31 cellular contexts compared by ENCODE assay signal in the genomic region with DNA sequence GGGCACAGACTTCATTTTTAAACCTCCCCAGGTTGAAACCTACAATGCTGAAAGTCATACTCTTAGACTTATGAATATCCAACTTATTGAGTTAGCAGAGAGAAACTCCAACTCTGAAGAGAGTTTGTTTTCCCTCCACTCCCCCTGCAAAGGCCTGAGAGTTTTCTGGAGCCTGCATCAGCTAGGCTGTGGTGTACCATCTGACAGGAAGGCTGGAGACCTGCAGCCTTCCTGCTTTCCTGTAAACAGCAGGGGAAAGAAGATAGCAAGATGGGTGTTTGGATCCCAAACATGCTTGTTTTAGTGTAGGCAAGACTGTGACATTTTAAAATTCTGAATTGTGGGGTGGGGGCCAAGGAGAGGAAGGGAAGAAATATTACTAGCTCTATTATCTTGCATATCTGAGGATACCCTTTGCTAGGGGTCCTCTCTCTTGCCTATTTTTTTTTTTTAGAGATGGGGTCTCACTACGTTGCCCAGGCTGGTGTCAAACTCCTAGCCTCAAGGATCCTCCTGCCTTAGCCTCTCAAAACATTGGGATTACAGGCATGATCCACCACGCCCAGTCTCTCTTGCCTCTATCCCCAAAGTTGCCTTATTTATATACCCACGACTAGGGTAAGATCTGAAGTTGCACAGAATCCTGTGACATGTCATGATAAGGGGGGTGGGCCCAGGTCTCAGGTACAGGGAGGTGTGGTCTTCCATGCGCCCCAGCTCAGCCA. TPM values are rescaled to one million over a fixed set of nuclear protein-coding genes. Genes with fewer than 3 reads are reported as not detected.
DNase-seq lines count a peak whose midpoint lies in the region; ATAC-seq, FAIRE-seq and TF ChIP-seq lines count a peak whose summit lies in the region.
"Had no signal": no experiment of that assay in that cellular context is flagged by ENCODE, and none has a peak within 500 bp of the region (broad histone marks: within the 10 kb centered on the region; RNA-seq: fewer than 3 reads in every experiment).

No MANE protein-coding gene starts in this region.

- no peak overlapping the region for H2BK120ac ChIP-seq in mesendoderm (ENCODE audit: low read depth, low read length)

- H3K27ac ChIP-seq in A549 (peak overlapping the region; percentile 24 to 40; a peak in 4 of 6 replicates), mesendoderm (ENCODE audit: low read depth, low read length) (no peak overlapping the region), OCI-LY7 (ENCODE audit: low read depth, low read length, poor library complexity, severe bottlenecking) (no peak overlapping the region)
- H3K27ac ChIP-seq: BLaER1 treated with 17β-estradiol and CSF1 and Interleukin-3, amounts not matched to agents 10 nM and 100 nM; PC-9; SJCRH30 had no signal

- H3K4me3 ChIP-seq in A549 (no peak overlapping the region), Loucy (ENCODE audit: low read length, poor library complexity, severe bottlenecking) (no peak overlapping the region), mesendoderm (ENCODE audit: low read length) (no peak overlapping the region), OCI-LY7 (ENCODE audit: low read depth, low read length, poor library complexity, severe bottlenecking) (no peak overlapping the region)
- H3K4me3 ChIP-seq: BLaER1 treated with 17β-estradiol and CSF1 and Interleukin-3, amounts not matched to agents 10 nM and 100 nM; GM12878; HAP-1; PC-9; SJCRH30 had no signal

- no peak for TF ChIP-seq EP300 in A549 (IDR thresholded peaks at IDR 0.05)

- peak overlapping the region; percentile 26 for H3K9ac ChIP-seq in Loucy (ENCODE audit: low read depth, low read length, poor library complexity, severe bottlenecking)
- no peak overlapping the region for H3K9ac ChIP-seq in mesendoderm (ENCODE audit: low read length)
- H3K9ac ChIP-seq: BLaER1 treated with 17β-estradiol and CSF1 and Interleukin-3, amounts not matched to agents 10 nM and 100 nM had no signal

- peaks cover 28% of the 10 kb centered on the region for H3K4me1 Mint-ChIP-seq in endothelial cell (ENCODE audit: unreplicated experiment)
- peaks cover 37% of the 10 kb centered on the region for H3K4me1 Mint-ChIP-seq in nephron progenitor cell

- no peak overlapping the region for H2BK15ac ChIP-seq in mesendoderm (replicated peaks; ENCODE audit: low read depth)

- TF ChIP-seq RAD21 in A549 (conservative IDR thresholded peaks at IDR 0.05 in 1 of 2, IDR thresholded peaks at IDR 0.05 in 1 of 2), result no peak

- no peaks in the 10 kb centered on the region for H3K9me3 Mint-ChIP-seq in endothelial cell (ENCODE audit: unreplicated experiment)
- peaks cover 5% of the 10 kb centered on the region for H3K9me3 Mint-ChIP-seq in nephron progenitor cell
- H3K9me3 Mint-ChIP-seq: CD4-positive, alpha-beta T cell; IgD-negative memory B cell had no signal

- H3K56ac ChIP-seq in mesendoderm (ENCODE audit: low read length), result no peak overlapping the region

- H3K27me3 ChIP-seq in Loucy (ENCODE audit: insufficient read depth, low read length, poor library complexity, severe bottlenecking), result no peaks in the 10 kb centered on the region
- H3K27me3 ChIP-seq in mesendoderm (ENCODE audit: insufficient read depth, low read length, poor library complexity), result no peaks in the 10 kb centered on the region
- H3K27me3 ChIP-seq: BLaER1 treated with 17β-estradiol and CSF1 and Interleukin-3, amounts not matched to agents 10 nM and 100 nM; SJCRH30 had no signal

- H3K79me1 ChIP-seq in mesendoderm (ENCODE audit: low read length), result no peaks in the 10 kb centered on the region

- intact Hi-C loops in OCI-LY7 (cut with micrococcal nuclease; ENCODE audit: unreplicated experiment), result no loop called here

- no peak overlapping the region for H3K4ac ChIP-seq in mesendoderm (ENCODE audit: low read depth, low read length)

- H2AFZ ChIP-seq in Loucy (ENCODE audit: low read length), result 0 out of 2 replicates have a peak overlapping the region, but pooled peaks have one; percentile 16
- no peak overlapping the region for H2AFZ ChIP-seq in OCI-LY7 (ENCODE audit: low read length)
- H2AFZ ChIP-seq: PC-9 had no signal

- H4K20me1 ChIP-seq in Loucy (ENCODE audit: insufficient read depth, low read length, poor library complexity, severe bottlenecking), result no peaks in the 10 kb centered on the region
- no peaks in the 10 kb centered on the region for H4K20me1 ChIP-seq in OCI-LY7 (ENCODE audit: insufficient read depth, low read length)
- H4K20me1 ChIP-seq: BLaER1 treated with 17β-estradiol and CSF1 and Interleukin-3, amounts not matched to agents 10 nM and 100 nM had no signal

- H3K36me3 ChIP-seq in Loucy (ENCODE audit: insufficient read depth, low read length) (no peaks in the 10 kb centered on the region), mesendoderm (ENCODE audit: control insufficient read depth, insufficient read depth, low read length) (no peaks in the 10 kb centered on the region), OCI-LY7 (ENCODE audit: insufficient read depth, low read length) (no peaks in the 10 kb centered on the region)
- H3K36me3 ChIP-seq: BLaER1 treated with 17β-estradiol and CSF1 and Interleukin-3, amounts not matched to agents 10 nM and 100 nM; HAP-1; SJCRH30 had no signal

- H3K18ac ChIP-seq in mesendoderm (ENCODE audit: low read length), result no peak overlapping the region

- FAIRE-seq in A549 (lab: Jason Lieb, UNC), result no peak
- FAIRE-seq: A204.1, G401.6, GM12878 had no signal

- H2BK5ac ChIP-seq in mesendoderm (ENCODE audit: low read length), result no peak overlapping the region

- CTCF ChIA-PET in A549 (lab: Yijun Ruan, JAX) (interaction anchor here (0.6 to 1.6 kb wide), 4 partner anchors 13 to 187 kb away, joined by 3 to 4 read pairs (median 4); no protein-coding TSS in a partner anchor), OCI-LY7 (lab: Charles Lee; ENCODE audit: unreplicated experiment) (no interaction called here)

- H3K4me1 ChIP-seq in A549, result peaks cover 26% of the 10 kb centered on the region
- peaks cover 8% of the 10 kb centered on the region for H3K4me1 ChIP-seq in Loucy (ENCODE audit: insufficient read depth, low read length, poor library complexity, severe bottlenecking)
- H3K4me1 ChIP-seq in mesendoderm (ENCODE audit: control insufficient read depth, low read depth, low read length), result peaks cover 5% of the 10 kb centered on the region
- H3K4me1 ChIP-seq in OCI-LY7 (ENCODE audit: insufficient read depth, low read length, poor library complexity, severe bottlenecking), result peaks cover 3% of the 10 kb centered on the region
- H3K4me1 ChIP-seq: HAP-1, SJCRH30 had no signal

- H3K4me2 ChIP-seq in A549, result no peak overlapping the region
- no peak overlapping the region for H3K4me2 ChIP-seq in Loucy (ENCODE audit: low read depth, low read length, poor library complexity, severe bottlenecking)
- H3K4me2 ChIP-seq in mesendoderm (ENCODE audit: low read length), result no peak overlapping the region
- H3K4me2 ChIP-seq in OCI-LY7 (ENCODE audit: low read length), result no peak overlapping the region
- H3K4me2 ChIP-seq: PC-9 had no signal

- H3K36me3 Mint-ChIP-seq in endothelial cell (ENCODE audit: low read depth, unreplicated experiment) (no peaks in the 10 kb centered on the region), nephron progenitor cell (ENCODE audit: low read depth) (peaks cover 4% of the 10 kb centered on the region)
- H3K36me3 Mint-ChIP-seq: IgD-negative memory B cell had no signal

- H3K4me3 Mint-ChIP-seq in endothelial cell (ENCODE audit: unreplicated experiment) (no peak overlapping the region), nephron progenitor cell (no peak overlapping the region)
- H3K4me3 Mint-ChIP-seq: CD4-positive, alpha-beta T cell; HFFc6; IgD-negative memory B cell had no signal

- TF ChIP-seq CTCF in A549 (IDR thresholded peaks at IDR 0.05), result no peak
- TF ChIP-seq CTCF in Loucy (conservative IDR thresholded peaks at IDR 0.05; ENCODE audit: low read length), result no peak
- no peak for TF ChIP-seq CTCF in endothelial cell (IDR thresholded peaks at IDR 0.05; ENCODE audit: unreplicated experiment)
- TF ChIP-seq CTCF in nephron progenitor cell (IDR thresholded peaks at IDR 0.05), result no peak
- TF ChIP-seq CTCF in OCI-LY7 (conservative IDR thresholded peaks at IDR 0.05; ENCODE audit: low read length), result no peak

- WGBS in A549 (ENCODE audit: missing lambda C conversion rate), result 75% methylated on average over 4 of the region's 4 CpGs
- WGBS in mesendoderm (ENCODE audit: extremely low coverage, insufficient coverage, low lambda C conversion rate), result no CpG with 5 or more reads among the region's 4 CpGs

- H3F3A ChIP-seq in Loucy (ENCODE audit: low read depth), result no peaks in the 10 kb centered on the region

- H4K5ac ChIP-seq in mesendoderm (ENCODE audit: low read length), result no peak overlapping the region

- ATAC-seq in A549 (no peak), GM18858 (IDR thresholded peaks at IDR 0.05; ENCODE audit: unreplicated experiment) (no peak)
- ATAC-seq: GM12878, Right ventricle myocardium inferior, SK-N-SH treated with all-trans-retinoic acid at 6 μM for 48 hours had no signal

- H3K9me2 ChIP-seq in Loucy (replicated peaks; ENCODE audit: low read depth, low read length) (no peaks in the 10 kb centered on the region), OCI-LY7 (ENCODE audit: insufficient read depth, low read length) (no peaks in the 10 kb centered on the region)

- H3K79me2 ChIP-seq in Loucy (ENCODE audit: insufficient read depth, low read length) (no peaks in the 10 kb centered on the region), mesendoderm (ENCODE audit: control insufficient read depth, insufficient read depth, low read length) (no peaks in the 10 kb centered on the region), OCI-LY7 (ENCODE audit: insufficient read depth, low read depth, low read length) (no peaks in the 10 kb centered on the region)

- POLR2A ChIA-PET in A549 (lab: Yijun Ruan, JAX) (no interaction called here), OCI-LY7 (lab: Charles Lee) (no interaction called here)

- H3K27me3 Mint-ChIP-seq in endothelial cell (ENCODE audit: unreplicated experiment), result peaks cover 3% of the 10 kb centered on the region
- peaks cover 3% of the 10 kb centered on the region for H3K27me3 Mint-ChIP-seq in nephron progenitor cell (ENCODE audit: low read depth, poor library complexity)
- H3K27me3 Mint-ChIP-seq: CD4-positive, alpha-beta T cell had no signal

- H3K27ac Mint-ChIP-seq in endothelial cell (ENCODE audit: unreplicated experiment) (peak overlapping the region; percentile 92), nephron progenitor cell (peak overlapping the region; percentile 83)
- H3K27ac Mint-ChIP-seq: CD4-positive, alpha-beta T cell; HFFc6 had no signal

- H3K23ac ChIP-seq in mesendoderm (ENCODE audit: low read length), result no peak overlapping the region

- no TSS peak for BruUV-seq in OCI-LY7 (replicated peaks; lab: Mats Ljungman, UMichigan)

- TF ChIP-seq POLR2A in A549 (IDR thresholded peaks at IDR 0.05; ENCODE audit: low read length), result no peak

- H4K8ac ChIP-seq in mesendoderm (ENCODE audit: low read depth, low read length), result no peak overlapping the region

- DNase-seq in A549 (ENCODE audit: low read depth in 1 of 2, low spot score in 1 of 2) (no peak), endothelial cell (ENCODE audit: low spot score) (no peak), nephron progenitor cell (no peak), mesendoderm (no peak), NCI-H187 (lab: John Stamatoyannopoulos, UW) (no peak), OCI-LY7 (ENCODE audit: low spot score) (no peak)
- DNase-seq: AML-193; CD4-positive, alpha-beta T cell; COR-L47; DMS53; GOT3; HFFc6; NCI-H1092 treated with DMSO at 0.1 percent for 48 hours; NCI-H1436 treated with DMSO at 0.1 percent for 48 hours; NCI-H1930; NCI-H2107; NCI-H524 treated with DMSO at 0.1 percent for 48 hours; NCI-H774; NK-92 treated with Interleukin-12 subunit alpha and Interleukin-12 subunit beta, amount 100 ng/mL, for 24 hours; PC-9; SJCRH30 had no signal

- H3K9me3 ChIP-seq in A549 (0 out of 3 replicates have a peak, but pooled peaks cover 2% of the 10 kb centered on the region), Loucy (ENCODE audit: insufficient read depth, low read depth, low read length) (no peaks in the 10 kb centered on the region), OCI-LY7 (ENCODE audit: low read length) (no peaks in the 10 kb centered on the region; the same call in none of the 2 replicates)
- H3K9me3 ChIP-seq: SJCRH30 had no signal

- H2AK5ac ChIP-seq in mesendoderm (ENCODE audit: low read length), result no peak overlapping the region

RNA-seq across cellular contexts. Expression of a gene that starts 51.0 kb away (rescaled TPM):
- 97.4 and 99.1 TPM in 2 replicates for polyA plus RNA-seq in A549 (2011; rRNA removed)
- polyA plus RNA-seq in A549 (2012; cell fraction: cytosol; rRNA removed), result 32.8 and 35.7 TPM in 2 replicates
- polyA plus RNA-seq in A549 (2012; cell fraction: nucleus; rRNA removed), result 68.6 and 111 TPM in 2 replicates
- 41.8 to 43.2 TPM (median 42.8 TPM) in 3 replicates for polyA plus RNA-seq in A549 (2017; fragmentation: RNase III; extraction: RNeasy Plus Mini Kit Qiagen cat#74134 plus additional on column Dnase treatment)
- polyA minus RNA-seq in A549 (2011; rRNA and poly(A)+ RNA removed), result 98.4 and 139 TPM in 2 replicates
- 33.5 TPM for total RNA-seq in endothelial cell (ENCODE audit: unreplicated experiment)
- 10.3 TPM for polyA plus RNA-seq in mesendoderm (2013, experiment 1 of 2)
- 9.1 TPM for polyA plus RNA-seq in mesendoderm (2013, experiment 2 of 2)
- total RNA-seq in OCI-LY7 (2014; rRNA removed; shearing (Covaris generic)), result 26.3 and 34.6 TPM in 2 replicates
- 53.0 and 64.9 TPM in 2 replicates for total RNA-seq in OCI-LY7 (2022)

Comparison
In these comparisons a context has a peak if more than half of its experiments do, and no peak if none do; other contexts are left out.
1. H3K27ac ChIP-seq: peak in A549 (2 of 2); none in mesendoderm (single experiment) and OCI-LY7 (single experiment).